8 cellular contexts compared by ENCODE assay signal in the genomic region with DNA sequence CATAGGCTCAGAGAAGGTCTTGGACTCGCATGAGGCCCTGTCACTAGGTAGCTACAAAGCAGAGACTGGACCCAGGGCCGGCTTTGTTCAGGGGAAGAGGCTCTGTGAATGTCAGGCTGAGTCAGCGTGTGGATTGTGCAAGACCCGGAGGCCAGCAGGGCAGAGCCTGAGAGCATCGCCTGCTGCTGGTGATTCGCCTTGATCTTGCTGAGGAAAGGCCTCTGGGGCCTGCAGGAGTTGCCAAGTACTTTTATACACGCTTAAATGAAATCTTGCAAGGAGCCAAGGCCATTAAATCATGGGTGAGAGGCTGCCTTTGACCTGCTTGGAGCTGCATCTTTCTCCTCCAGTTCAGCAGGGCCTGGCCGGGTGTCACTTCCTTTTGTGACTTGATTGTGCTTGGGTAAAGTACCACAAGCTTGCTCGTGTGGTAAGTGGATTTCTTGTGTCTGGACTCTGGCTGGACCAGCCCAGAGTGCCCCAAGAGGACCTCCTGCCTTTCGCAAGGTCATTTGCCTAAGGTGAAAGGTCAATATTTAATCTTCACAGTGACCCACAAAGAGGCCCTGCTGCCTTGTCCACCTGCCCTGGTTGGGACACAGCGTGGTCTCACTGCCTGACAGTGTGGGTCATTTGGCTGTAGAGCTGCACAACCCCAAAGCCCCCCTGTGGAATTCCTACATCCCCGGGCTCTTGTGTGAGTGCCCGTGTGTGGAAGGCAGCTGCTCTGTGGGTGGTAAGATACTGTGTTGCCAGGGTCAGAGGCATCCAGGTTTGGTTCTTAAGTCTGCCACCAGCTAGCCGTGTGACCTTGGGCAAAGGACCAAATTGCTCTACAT. TPM values are rescaled to one million over a fixed set of nuclear protein-coding genes. Genes with fewer than 3 reads are reported as not detected.
A peak's percentile ranks its signal among the peaks of the same experiment; 100 is the strongest.
DNase-seq lines count a peak whose midpoint lies in the region; ATAC-seq, FAIRE-seq and TF ChIP-seq lines count a peak whose summit lies in the region.

No MANE protein-coding gene starts in this region.

- TF ChIP-seq POLR2A in H54 (IDR thresholded peaks at IDR 0.05; ENCODE audit: low read depth, low read length), result no peak
- TF ChIP-seq POLR2A in prostate gland (IDR thresholded peaks at IDR 0.05), result no peak

- no peak overlapping the region for H3K4me3 ChIP-seq in SJSA1
- H3K4me3 ChIP-seq in heart right ventricle, result peak overlapping the region in 1 of 10 donors; percentile 10
- H3K4me3 ChIP-seq in prostate gland, result no peak overlapping the region

- FAIRE-seq in H54 (lab: Jason Lieb, UNC), result peak; percentile 98

- peak; percentile 77 to 92 (median 84) for ATAC-seq in heart right ventricle
- ATAC-seq in GM21526 (IDR thresholded peaks at IDR 0.05; ENCODE audit: low FRiP score, unreplicated experiment), result no peak
- ATAC-seq in HG03439 (IDR thresholded peaks at IDR 0.05; ENCODE audit: unreplicated experiment), result no peak

- TF ChIP-seq CTCF in heart right ventricle (IDR thresholded peaks at IDR 0.05), result no peak
- TF ChIP-seq CTCF in prostate gland (IDR thresholded peaks at IDR 0.05), result peak in 1 of 4 experiments; percentile 11

- WGBS in adipose tissue, 3 donors, result 10 to 16% (median 15%) methylated on average over 14 of the region's 14 CpGs
- 33 to 49% methylated on average over 14 of the region's 14 CpGs for WGBS in heart right ventricle, 2 donors
- 27% methylated on average over 14 of the region's 14 CpGs for WGBS in prostate gland

- H3K4me1 ChIP-seq in SJSA1 (replicated peaks), result peaks cover 74% of the 10 kb centered on the region
- peaks cover 49 to 100% (median 91%) of the 10 kb centered on the region in 9 donors for H3K4me1 ChIP-seq in heart right ventricle
- peaks cover 18% of the 10 kb centered on the region for H3K4me1 ChIP-seq in prostate gland (replicated peaks)

- peak; percentile 93 for DNase-seq in H54 (ENCODE audit: insufficient read length, low spot score)
- DNase-seq in SJSA1 (ENCODE audit: low read depth in 1 of 2, low spot score in 2 of 2), result peak; percentile 78 to 93
- peak; percentile 82 to 88 for DNase-seq in heart right ventricle
- peak; percentile 87 for DNase-seq in prostate gland (ENCODE audit: low spot score)
- DNase-seq in cortex of kidney (lab: John Stamatoyannopoulos, UW), result no peak

- intact Hi-C loops in heart right ventricle (cut with DNase I) (loop anchor here in 1 of 10 donors (5.0 kb wide), 1 partner anchor 42 kb away; no protein-coding TSS in a partner anchor), prostate gland (cut with DNase I) (loop anchor here (2.0 kb wide), 1 partner anchor 44 kb away; a partner anchor contains a TSS)

- H3K27me3 ChIP-seq in SJSA1 (replicated peaks) (no peaks in the 10 kb centered on the region), heart right ventricle (no peaks in the 10 kb centered on the region), prostate gland (replicated peaks; ENCODE audit: insufficient read depth) (no peaks in the 10 kb centered on the region)

- H3K36me3 ChIP-seq in SJSA1 (peaks cover 52% of the 10 kb centered on the region), heart right ventricle (peaks cover 0 to 17% (median 0%) of the 10 kb centered on the region in 9 donors), prostate gland (no peaks in the 10 kb centered on the region)

- no peaks in the 10 kb centered on the region for H3K9me3 ChIP-seq in SJSA1 (replicated peaks)
- peaks cover 0 to 10% (median 0%) of the 10 kb centered on the region in 11 donors for H3K9me3 ChIP-seq in heart right ventricle
- no peaks in the 10 kb centered on the region for H3K9me3 ChIP-seq in prostate gland

- H3K27ac ChIP-seq in SJSA1 (peak overlapping the region; percentile 74), adipose tissue (ENCODE audit: low read depth, low read length) (peak overlapping the region; percentile 73), heart right ventricle (peak overlapping the region; percentile 58 to 92 (median 82)), prostate gland (peak overlapping the region; percentile 63 to 77)

RNA-seq across cellular contexts. Expression of a gene that starts 38.6 kb away (rescaled TPM):
- 0.08 TPM in 1 of 2 replicates, not detected in the other for total RNA-seq in SJSA1 (2014; rRNA removed; shearing (Covaris generic))
- polyA plus RNA-seq in adipose tissue (under 1 TPM in 1 of 3 donors, not detected in 2; 0.04 TPM), heart right ventricle (not detected)
- total RNA-seq in heart right ventricle (not detected), prostate gland (under 1 TPM in 1 of 2 donors, not detected in 1; 0.40 TPM)

RNA-seq across cellular contexts. Expression of a gene that starts 44.9 kb away (rescaled TPM):
- 60.8 and 65.8 TPM in 2 replicates for total RNA-seq in SJSA1 (2014; rRNA removed; shearing (Covaris generic))
- polyA plus RNA-seq in adipose tissue (10 to 100 TPM; 29.5 to 82.7 (median 36.2) TPM), heart right ventricle (10 to 100 TPM; 16.9 to 35.0 TPM)
- total RNA-seq in heart right ventricle (10 to 100 TPM; 21.7 to 57.2 (median 27.6) TPM), prostate gland (100 to 1,000 TPM in 1 of 2 donors, 10 to 100 TPM in 1; 69.8 to 103 TPM)

Comparison
In these comparisons a context has a peak if more than half of its experiments do, and no peak if none do; other contexts are left out.
1. ATAC-seq: peak in heart right ventricle (8 of 8); none in GM21526 (single experiment) and HG03439 (single experiment).
2. Peak in every context shown above with its lines, with median percentiles within 50 percentile points of each other: H3K27ac ChIP-seq.